22 cellular contexts compared by ENCODE assay signal in the genomic region with DNA sequence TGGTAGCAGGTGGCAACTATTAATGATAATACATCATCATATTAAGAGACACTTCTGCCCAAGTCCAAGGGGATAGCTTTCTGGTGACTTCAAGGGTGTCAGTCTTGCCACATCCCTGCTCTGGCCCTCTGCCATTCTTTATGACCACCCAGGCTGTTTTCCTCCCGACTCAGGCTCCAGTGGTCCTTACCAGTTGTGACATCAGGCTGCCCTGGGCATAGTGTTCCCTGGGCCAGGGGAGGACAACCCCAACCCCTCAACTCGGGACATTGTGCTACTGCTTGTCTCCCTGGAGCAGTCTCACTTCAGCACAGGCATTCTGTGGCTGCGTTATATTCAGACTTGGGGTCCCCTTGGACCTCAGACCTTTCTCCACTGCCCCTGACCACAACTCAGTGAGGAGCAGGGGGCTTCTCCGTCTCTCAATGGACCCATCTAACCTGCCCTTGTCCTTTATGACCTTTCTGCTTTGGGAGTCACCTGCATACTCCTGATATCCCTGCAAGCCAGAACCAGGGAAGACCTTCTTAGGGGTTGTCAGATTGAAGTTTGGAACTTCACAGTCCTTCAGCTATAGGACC. TPM values are rescaled to one million over a fixed set of nuclear protein-coding genes. Genes with fewer than 3 reads are reported as not detected.
A peak's percentile ranks its signal among the peaks of the same experiment; 100 is the strongest.
DNase-seq lines count a peak whose midpoint lies in the region; ATAC-seq and TF ChIP-seq lines count a peak whose summit lies in the region.
"Had no signal": no experiment of that assay in that cellular context is flagged by ENCODE, and none has a peak within 500 bp of the region (broad histone marks: within the 10 kb centered on the region; RNA-seq: fewer than 3 reads in every experiment).

No MANE protein-coding gene starts in this region.

- TF ChIP-seq CTCF in coronary artery (IDR thresholded peaks at IDR 0.05), result no peak

- ATAC-seq in SK-N-SH treated with all-trans-retinoic acid at 6 μM for 48 hours, result no peak
- ATAC-seq: GM12878, GM23338, Panc1 had no signal

- intact Hi-C loops in posterior vena cava (cut with DNase I), result no loop called here

- H3K4me3 ChIP-seq in coronary artery, result no peak overlapping the region
- H3K4me3 ChIP-seq: BLaER1, GM12878, GM23338 had no signal

- DNase-seq in activated effector memory CD4-positive, alpha-beta T cell treated with anti-CD3 and anti-CD28 coated beads, Interleukin-2, amount 50 U/mL, for 16 hours, result peak; percentile 57
- DNase-seq in activated effector memory CD4-positive, alpha-beta T cell treated with Interleukin-2 at 50 U/mL for 16 hours, result no peak
- DNase-seq in coronary artery (ENCODE audit: low spot score) (peak; percentile 45), posterior vena cava (ENCODE audit: low spot score) (peak; percentile 55), superior temporal gyrus (ENCODE audit: extremely low spot score) (no peak), 8988T (no peak)
- DNase-seq: CD4-positive, CD25-positive, alpha-beta regulatory T cell; H9; HFFc6; NCI-H1048; NCI-H1417; NCI-H1694; NCI-H2029 treated with DMSO at 0.1 percent for 48 hours; NCI-H526 treated with DMSO at 0.1 percent for 48 hours; SHP77 treated with DMSO at 0.1 percent for 48 hours had no signal

- no peak overlapping the region for H3K27ac ChIP-seq in coronary artery
- H3K27ac ChIP-seq: BLaER1 had no signal

TF ChIP-seq in SK-N-SH treated with all-trans-retinoic acid at 6 μM for 48 hours, 23 proteins besides CTCF, POLR2A, EP300 and RAD21:
- TF ChIP-seq ZFP3 (CRISPR knock-in tag; IDR thresholded peaks at IDR 0.05), result no peak
- TF ChIP-seq RARB (CRISPR knock-in tag; IDR thresholded peaks at IDR 0.05), result no peak
- no peak for TF ChIP-seq ZNF8 (CRISPR knock-in tag; IDR thresholded peaks at IDR 0.05)
- no peak for TF ChIP-seq CSRNP3 (CRISPR knock-in tag; IDR thresholded peaks at IDR 0.05)
TF ChIP-seq in SK-N-SH treated with all-trans-retinoic acid at 6 μM for 48 hours: peak in this region for 0.

RNA-seq across cellular contexts. Expression of gene DNAJB2, which starts 12.8 kb away (rescaled TPM):
- 10 to 100 TPM; 42.0 to 45.7 TPM for total RNA-seq in posterior vena cava

RNA-seq across cellular contexts. Expression of gene PTPRN, which starts 17.2 kb away (rescaled TPM):
- not detected for total RNA-seq in posterior vena cava
- total RNA-seq: CD4-positive, CD25-positive, alpha-beta regulatory T cell; GM12878; OCI-LY7 had no signal

RNA-seq across cellular contexts. Expression of gene TUBA4A, which starts 38.3 kb away (rescaled TPM):
- 10 to 100 TPM; 25.6 to 25.9 TPM for total RNA-seq in posterior vena cava

RNA-seq across cellular contexts. Expression of gene TUBA4B, which starts 39.0 kb away (rescaled TPM):
- total RNA-seq in posterior vena cava, result not detected
- total RNA-seq: CD4-positive, CD25-positive, alpha-beta regulatory T cell; GM12878; H9; HFFc6; NCI-H460; OCI-LY7 had no signal

RNA-seq across cellular contexts. Expression of gene RESP18, which starts 40.5 kb away (rescaled TPM):
- total RNA-seq in posterior vena cava, result not detected
- total RNA-seq: CD4-positive, CD25-positive, alpha-beta regulatory T cell; GM12878; GM23338; H9; HFFc6; NCI-H460; OCI-LY7 had no signal

Comparison
In these comparisons a context has a peak if more than half of its experiments do, and no peak if none do; other contexts are left out.
1. DNase-seq: peak in activated effector memory CD4-positive, alpha-beta T cell treated with anti-CD3 and anti-CD28 coated beads, Interleukin-2, amount 50 U/mL, for 16 hours (single experiment), coronary artery (single experiment) and posterior vena cava (single experiment); none in activated effector memory CD4-positive, alpha-beta T cell treated with Interleukin-2 at 50 U/mL for 16 hours (single experiment), superior temporal gyrus (single experiment) and 8988T (single experiment).